ENCODE assay signal across 21 cellular contexts in genomic region chr1:36778773-36779172, GRCh38.
"Had no signal": no experiment of that assay in that cellular context is flagged by ENCODE, and none has a peak within 500 bp of the region (broad histone marks: within the 10 kb centered on the region; RNA-seq: fewer than 3 reads in every experiment).

No MANE protein-coding gene starts in this region.

- H3K9me3 Mint-ChIP-seq: activated naive CD8-positive, alpha-beta T cell treated with anti-CD3 and anti-CD28 coated beads for 36 hours; activated T-helper 1 cell treated with anti-CD3 and anti-CD28 coated beads, Interleukin-12 subunit alpha, Interleukin-12 subunit beta, Interleukin-2, Interleukin-4 antibody, amounts not matched to agents 30 ng/mL and 10 ng/mL and 1 ng/mL, durations not matched to agents 14 hours and 24 hours and 36 hours; naive thymus-derived CD4-positive, alpha-beta T cell had no signal

- H3K36me3 ChIP-seq: colonic mucosa, esophagus squamous epithelium, left lung, prostate gland, transverse colon, vagina had no signal

- H3K4me1 Mint-ChIP-seq: activated naive CD8-positive, alpha-beta T cell treated with anti-CD3 and anti-CD28 coated beads for 36 hours; naive thymus-derived CD4-positive, alpha-beta T cell had no signal

- H3K27me3 ChIP-seq: colonic mucosa, vagina had no signal

- DNase-seq: activated CD4-positive, alpha-beta T cell treated with anti-CD3 and anti-CD28 coated beads, Interleukin-2, amount 50 U/mL, for 1 hour; activated naive CD8-positive, alpha-beta T cell treated with anti-CD3 and anti-CD28 coated beads for 36 hours; central memory CD4-positive, alpha-beta T cell; colonic mucosa; esophagus squamous epithelium; hippocampal formation; left lung; mammary epithelial cell; naive thymus-derived CD4-positive, alpha-beta T cell; nucleus accumbens; right cardiac atrium; stimulated activated CD4-positive, alpha-beta T cell treated with anti-CD3 and anti-CD28 coated beads, Interleukin-4, amount 100 ng/mL, for 4 hours; stimulated activated CD8-positive, alpha-beta memory T cell treated with anti-CD3 and anti-CD28 coated beads, Interleukin-4, amount 100 ng/mL, for 48 hours; stimulated activated naive CD8-positive, alpha-beta T cell treated with anti-CD3 and anti-CD28 coated beads, Interleukin-15, Interleukin-2, amounts not matched to agents 100 U/mL and 50 U/mL, for 24 hours; transverse colon had no signal

- H3K36me3 Mint-ChIP-seq: activated naive CD8-positive, alpha-beta T cell treated with anti-CD3 and anti-CD28 coated beads for 36 hours; brain; naive thymus-derived CD4-positive, alpha-beta T cell had no signal

- H3K4me3 Mint-ChIP-seq: activated naive CD8-positive, alpha-beta T cell treated with anti-CD3 and anti-CD28 coated beads for 36 hours; activated T-helper 1 cell treated with anti-CD3 and anti-CD28 coated beads, Interleukin-12 subunit alpha, Interleukin-12 subunit beta, Interleukin-2, Interleukin-4 antibody, amounts not matched to agents 30 ng/mL and 10 ng/mL and 1 ng/mL, durations not matched to agents 14 hours and 24 hours and 36 hours; brain; naive thymus-derived CD4-positive, alpha-beta T cell had no signal

- ATAC-seq: activated CD4-positive, CD25-positive, alpha-beta regulatory T cell treated with anti-CD3 and anti-CD28 coated beads, Interleukin-2, amount 50 U/mL, for 24 hours; left lung; naive thymus-derived CD4-positive, alpha-beta T cell; right cardiac atrium; stimulated activated naive CD8-positive, alpha-beta T cell treated with anti-CD3 and anti-CD28 coated beads, Interleukin-15, Interleukin-2, amounts not matched to agents 100 U/mL and 50 U/mL, for 24 hours had no signal

- H3K27ac ChIP-seq: colonic mucosa, esophagus squamous epithelium, left lung, prostate gland, transverse colon, vagina had no signal

- H3K27ac Mint-ChIP-seq: activated naive CD8-positive, alpha-beta T cell treated with anti-CD3 and anti-CD28 coated beads for 36 hours; activated T-helper 1 cell treated with anti-CD3 and anti-CD28 coated beads, Interleukin-12 subunit alpha, Interleukin-12 subunit beta, Interleukin-2, Interleukin-4 antibody, amounts not matched to agents 30 ng/mL and 10 ng/mL and 1 ng/mL, durations not matched to agents 14 hours and 24 hours and 36 hours had no signal

- H3K4me2 ChIP-seq: smooth muscle cell had no signal

- H3K4me1 ChIP-seq: colonic mucosa, esophagus squamous epithelium, left lung, prostate gland, transverse colon, vagina had no signal

- H3K4me3 ChIP-seq: colonic mucosa, esophagus squamous epithelium, left lung, prostate gland, smooth muscle cell, transverse colon, vagina had no signal

- H3K9me3 ChIP-seq: colonic mucosa, esophagus squamous epithelium, left lung, prostate gland, transverse colon, vagina had no signal
